In the genomic region with DNA sequence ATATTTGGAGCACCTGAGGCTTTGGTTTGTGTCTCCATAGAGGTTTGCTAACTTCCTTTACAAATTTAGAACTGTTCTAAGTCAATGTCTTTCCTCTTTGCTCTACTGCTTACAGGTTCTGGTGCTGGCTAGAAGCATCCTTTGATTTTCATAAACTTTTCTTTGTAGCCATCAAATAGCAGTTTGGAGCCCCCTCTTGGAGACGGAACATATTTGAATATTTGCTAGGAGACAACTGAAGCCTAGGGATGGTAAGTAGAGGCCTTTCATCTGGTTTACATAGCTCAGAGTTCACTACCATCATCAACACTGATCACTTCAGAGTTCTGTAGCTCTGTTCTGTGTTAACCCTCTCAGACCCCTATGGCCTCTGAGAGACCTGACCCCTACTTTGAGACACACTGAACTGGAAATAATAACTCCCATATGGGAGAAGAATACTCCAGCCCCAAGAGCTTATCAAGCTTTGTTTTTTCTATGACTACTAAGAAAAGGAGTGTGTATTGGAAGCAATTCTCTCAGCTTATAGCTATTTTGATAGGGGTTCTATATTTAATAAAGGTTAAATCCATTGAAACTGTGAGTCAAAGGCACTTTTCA, we compare ENCODE assay signal across 20 cellular contexts.
DNase-seq lines count a peak whose midpoint lies in the region; ATAC-seq, FAIRE-seq and TF ChIP-seq lines count a peak whose summit lies in the region.
"Had no signal": no experiment of that assay in that cellular context is flagged by ENCODE, and none has a peak within 500 bp of the region (broad histone marks: within the 10 kb centered on the region; RNA-seq: fewer than 3 reads in every experiment).

No MANE protein-coding gene starts in this region.

- no peak overlapping the region for H3K9ac ChIP-seq in astrocyte (ENCODE audit: low read length)

- no peak overlapping the region for H3K4me2 ChIP-seq in astrocyte (ENCODE audit: low read length)

- H3K27ac Mint-ChIP-seq in astrocyte (ENCODE audit: unreplicated experiment), result no peak overlapping the region
- H3K27ac Mint-ChIP-seq in osteocyte (ENCODE audit: unreplicated experiment), result no peak overlapping the region
- H3K27ac Mint-ChIP-seq: CD14-positive monocyte had no signal

- H3K27me3 ChIP-seq in astrocyte (ENCODE audit: insufficient read depth, low read length), result no peaks in the 10 kb centered on the region
- H3K27me3 ChIP-seq in foreskin keratinocyte, result no peaks in the 10 kb centered on the region
- no peaks in the 10 kb centered on the region for H3K27me3 ChIP-seq in gastrocnemius medialis
- H3K27me3 ChIP-seq in tibial artery, result no peaks in the 10 kb centered on the region
- H3K27me3 ChIP-seq: SJCRH30 had no signal

- H3K27me3 Mint-ChIP-seq in astrocyte (ENCODE audit: low read depth, unreplicated experiment) (no peaks in the 10 kb centered on the region), osteocyte (ENCODE audit: unreplicated experiment) (peaks cover 16% of the 10 kb centered on the region)

- FAIRE-seq in astrocyte (lab: Jason Lieb, UNC), result no peak
- FAIRE-seq: G401.6, HepG2 had no signal

- in situ Hi-C loops in gastrocnemius medialis (cut with MboI; ENCODE audit: low sequenced_read_pairs in 4 of 4), result no loop called here

- no peaks in the 10 kb centered on the region for H3K36me3 Mint-ChIP-seq in astrocyte (ENCODE audit: low read depth, unreplicated experiment)
- H3K36me3 Mint-ChIP-seq in osteocyte (ENCODE audit: unreplicated experiment), result no peaks in the 10 kb centered on the region
- H3K36me3 Mint-ChIP-seq: CD14-positive monocyte had no signal

- H3K9me3 ChIP-seq in astrocyte (ENCODE audit: insufficient read depth, low read depth, low read length) (no peaks in the 10 kb centered on the region), gastrocnemius medialis (no peaks in the 10 kb centered on the region), tibial artery (no peaks in the 10 kb centered on the region)
- H3K9me3 ChIP-seq: SJCRH30 had no signal

- DNase-seq in Jurkat, Clone E6-1 (ENCODE audit: low read depth, low spot score), result peak; percentile 5
- DNase-seq in astrocyte (ENCODE audit: low read depth), result peak; percentile 4
- no peak for DNase-seq in foreskin keratinocyte
- DNase-seq in osteocyte (ENCODE audit: extremely low spot score, unreplicated experiment), result no peak
- DNase-seq in GM03348 (ENCODE audit: low spot score), result no peak
- no peak for DNase-seq in gastrocnemius medialis
- DNase-seq in tibial artery, result no peak
- DNase-seq: DMS 273 treated with DMSO at 0.1 percent for 48 hours, NCI-H1436, NCI-H1930, NCI-H345, NCI-H524 treated with DMSO at 0.1 percent for 48 hours, SJCRH30, SW 1271 had no signal

- TF ChIP-seq POLR2A in gastrocnemius medialis (IDR thresholded peaks at IDR 0.05), result no peak

- no peak overlapping the region for H3K4me3 Mint-ChIP-seq in astrocyte (ENCODE audit: unreplicated experiment)
- H3K4me3 Mint-ChIP-seq in osteocyte (ENCODE audit: unreplicated experiment), result no peak overlapping the region
- H3K4me3 Mint-ChIP-seq: CD14-positive monocyte had no signal

- intact Hi-C loops in gastrocnemius medialis (cut with DNase I; ENCODE audit: low total_unique reads), result no loop called here
- intact Hi-C loops in tibial artery (cut with DNase I; ENCODE audit: low total_unique reads), result no loop called here

- H3K36me3 ChIP-seq in astrocyte (ENCODE audit: insufficient read depth, low read length), result no peaks in the 10 kb centered on the region
- H3K36me3 ChIP-seq in gastrocnemius medialis, result no peaks in the 10 kb centered on the region
- H3K36me3 ChIP-seq in tibial artery, result no peaks in the 10 kb centered on the region
- H3K36me3 ChIP-seq: SJCRH30 had no signal

- no peak overlapping the region for H3K4me3 ChIP-seq in Jurkat, Clone E6-1 (ENCODE audit: low read length)
- H3K4me3 ChIP-seq in astrocyte (ENCODE audit: insufficient read depth, low read depth, low read length), result no peak overlapping the region
- H3K4me3 ChIP-seq in gastrocnemius medialis, result no peak overlapping the region
- H3K4me3 ChIP-seq in tibial artery, result no peak overlapping the region
- H3K4me3 ChIP-seq: SJCRH30 had no signal

- H3K4me1 Mint-ChIP-seq in astrocyte (ENCODE audit: low read depth, unreplicated experiment), result no peaks in the 10 kb centered on the region
- H3K4me1 Mint-ChIP-seq in osteocyte (ENCODE audit: unreplicated experiment), result no peaks in the 10 kb centered on the region
- H3K4me1 Mint-ChIP-seq: CD14-positive monocyte had no signal

- TF ChIP-seq CTCF in astrocyte (IDR thresholded peaks at IDR 0.05; ENCODE audit: insufficient read depth, low read depth, low read length), result peak; percentile 10
- peak; percentile 2 for TF ChIP-seq CTCF in foreskin keratinocyte (conservative IDR thresholded peaks at IDR 0.05)
- peak; percentile 11 for TF ChIP-seq CTCF in osteocyte (IDR thresholded peaks at IDR 0.05)
- TF ChIP-seq CTCF in gastrocnemius medialis (IDR thresholded peaks at IDR 0.05 in 4 of 5, conservative IDR thresholded peaks at IDR 0.05 in 1 of 5), result no peak
- TF ChIP-seq CTCF in tibial artery (IDR thresholded peaks at IDR 0.05), result no peak

- no peaks in the 10 kb centered on the region for H3K79me2 ChIP-seq in astrocyte (ENCODE audit: insufficient read depth, low read length)

- no peaks in the 10 kb centered on the region for H3K9me3 Mint-ChIP-seq in astrocyte (ENCODE audit: unreplicated experiment)
- H3K9me3 Mint-ChIP-seq in osteocyte (ENCODE audit: unreplicated experiment), result no peaks in the 10 kb centered on the region

- H2AFZ ChIP-seq in astrocyte (ENCODE audit: low read depth, low read length), result no peak overlapping the region

- H4K20me1 ChIP-seq in astrocyte (ENCODE audit: insufficient read depth, low read length), result no peaks in the 10 kb centered on the region

- ATAC-seq in foreskin keratinocyte (no peak), gastrocnemius medialis (no peak), HG03135 (IDR thresholded peaks at IDR 0.05; ENCODE audit: unreplicated experiment) (no peak)
- ATAC-seq: HCT116, HepG2, Panc1 had no signal

- H3K4me1 ChIP-seq in astrocyte (ENCODE audit: insufficient read depth, low read length), result peaks cover 4% of the 10 kb centered on the region
- H3K4me1 ChIP-seq in foreskin keratinocyte, result no peaks in the 10 kb centered on the region
- no peaks in the 10 kb centered on the region for H3K4me1 ChIP-seq in gastrocnemius medialis
- H3K4me1 ChIP-seq in tibial artery, result no peaks in the 10 kb centered on the region
- H3K4me1 ChIP-seq: SJCRH30 had no signal

- no peak overlapping the region for H3K27ac ChIP-seq in astrocyte (ENCODE audit: low read depth, low read length)
- H3K27ac ChIP-seq in foreskin keratinocyte, result no peak overlapping the region
- no peak overlapping the region for H3K27ac ChIP-seq in gastrocnemius medialis
- H3K27ac ChIP-seq in tibial artery, result no peak overlapping the region
- H3K27ac ChIP-seq: SJCRH30 had no signal

Comparison
In these comparisons a context has a peak if more than half of its experiments do, and no peak if none do; other contexts are left out.
1. DNase-seq: peak in Jurkat, Clone E6-1 (single experiment) and astrocyte (single experiment); none in foreskin keratinocyte (0 of 2), osteocyte (single experiment), GM03348 (single experiment), gastrocnemius medialis (0 of 2) and tibial artery (0 of 2).
2. CTCF ChIP-seq: peak in astrocyte (single experiment), foreskin keratinocyte (single experiment) and osteocyte (single experiment); none in gastrocnemius medialis (0 of 5) and tibial artery (0 of 2).